ENCODE assay signal across 8 cellular contexts in the genomic region with DNA sequence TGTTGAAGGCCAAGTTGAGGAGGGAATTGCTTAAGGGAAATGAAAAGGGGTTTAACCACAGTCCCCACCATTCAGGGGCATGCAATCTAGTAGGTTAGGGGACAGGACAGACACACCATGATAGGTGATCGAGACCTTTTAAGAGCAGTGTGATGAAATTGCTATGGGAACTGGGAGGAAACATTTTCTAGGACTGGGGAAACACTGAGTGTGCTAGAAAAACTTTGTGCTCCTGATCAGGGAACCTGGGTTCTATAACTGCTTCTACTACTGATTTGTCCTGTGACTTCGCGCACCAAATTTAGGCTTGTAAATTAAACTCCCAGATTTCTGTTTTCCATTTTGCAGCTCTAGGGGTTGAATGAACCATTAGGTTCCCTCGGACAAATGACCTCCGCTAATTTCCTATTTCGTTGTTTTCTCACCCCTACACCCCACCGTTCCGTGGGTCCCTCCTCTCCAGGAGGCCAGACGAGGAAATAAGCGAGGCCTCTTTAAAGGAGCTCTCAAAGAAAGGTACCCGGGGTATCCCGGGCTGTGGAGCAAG. TPM values are rescaled to one million over a fixed set of nuclear protein-coding genes. Genes with fewer than 3 reads are reported as not detected.
DNase-seq lines count a peak whose midpoint lies in the region; ATAC-seq and TF ChIP-seq lines count a peak whose summit lies in the region.

No MANE protein-coding gene starts in this region.

- TF ChIP-seq EP300 in stomach (IDR thresholded peaks at IDR 0.05) = no peak

- peak; percentile 25 for ATAC-seq in HG02973 (IDR thresholded peaks at IDR 0.05; ENCODE audit: unreplicated experiment)
- ATAC-seq in activated T-helper 17 cell treated with anti-CD3 and anti-CD28 coated beads, Interleukin-2, amount 50 U/mL, for 72 hours (replicated peaks) = no peak
- no peak for ATAC-seq in GM19463 (IDR thresholded peaks at IDR 0.05; ENCODE audit: unreplicated experiment)

- no peaks in the 10 kb centered on the region for H3K9me3 Mint-ChIP-seq in activated T-helper 17 cell treated with anti-CD3 and anti-CD28 coated beads, Interleukin-2, amount 50 U/mL, for 72 hours

- peaks cover 14 to 39% (median 30%) of the 10 kb centered on the region in 4 donors for H3K4me1 ChIP-seq in stomach

- peaks cover 17% of the 10 kb centered on the region for H3K4me1 Mint-ChIP-seq in activated T-helper 17 cell treated with anti-CD3 and anti-CD28 coated beads, Interleukin-2, amount 50 U/mL, for 72 hours

- H3K27me3 Mint-ChIP-seq in activated T-helper 17 cell treated with anti-CD3 and anti-CD28 coated beads, Interleukin-2, amount 50 U/mL, for 72 hours = no peaks in the 10 kb centered on the region

- intact Hi-C loops in stomach (cut with DNase I; ENCODE audit: low total_unique reads) = no loop called here

- no peak for TF ChIP-seq CTCF in stomach (IDR thresholded peaks at IDR 0.05)

- peak overlapping the region; percentile 96 for H3K4me3 Mint-ChIP-seq in activated T-helper 17 cell treated with anti-CD3 and anti-CD28 coated beads, Interleukin-2, amount 50 U/mL, for 72 hours

- peak overlapping the region; percentile 77 to 89 (median 82) for H3K27ac ChIP-seq in stomach

- peak overlapping the region; percentile 75 for H3K4me3 ChIP-seq in iPS-18c (ENCODE audit: insufficient read depth, low read depth, low read length)
- peak overlapping the region; percentile 79 to 98 (median 94) for H3K4me3 ChIP-seq in stomach

- peaks cover 25% of the 10 kb centered on the region for H3K36me3 Mint-ChIP-seq in activated T-helper 17 cell treated with anti-CD3 and anti-CD28 coated beads, Interleukin-2, amount 50 U/mL, for 72 hours (ENCODE audit: low read depth)

- no peaks in the 10 kb centered on the region for H3K27me3 ChIP-seq in stomach

- DNase-seq in GF-D8 (lab: John Stamatoyannopoulos, UW) = peak; percentile 11
- no peak for DNase-seq in stomach
- no peak for DNase-seq in effector CD4-positive, alpha-beta T cell
- no peak for DNase-seq in NCI-H526 treated with DMSO at 0.1 percent for 48 hours (lab: John Stamatoyannopoulos, UW)

- TF ChIP-seq POLR2A in stomach (IDR thresholded peaks at IDR 0.05) = no peak

- H3K27ac Mint-ChIP-seq in activated T-helper 17 cell treated with anti-CD3 and anti-CD28 coated beads, Interleukin-2, amount 50 U/mL, for 72 hours = peak overlapping the region; percentile 98

- no peaks in the 10 kb centered on the region for H3K36me3 ChIP-seq in stomach

- H3K9me3 ChIP-seq in iPS-18c (ENCODE audit: control insufficient read depth, insufficient read depth, low read length) (peaks cover 2% of the 10 kb centered on the region), stomach (no peaks in the 10 kb centered on the region)

- 0 to 14% (median 2%) methylated on average over 12 of the region's 12 CpGs for WGBS in stomach, 5 donors

RNA-seq across cellular contexts. Expression of a gene that starts 0.4 kb away (rescaled TPM):
- total RNA-seq in activated T-helper 17 cell treated with anti-CD3 and anti-CD28 coated beads, Interleukin-2, amount 50 U/mL, for 72 hours = 10 to 100 TPM; 14.5 to 18.0 TPM
- 10 to 100 TPM in 4 of 5 donors, 1 to 10 TPM in 1; 7.5 to 51.3 (median 21.1) TPM for total RNA-seq in stomach
- 1 to 10 TPM in 2 of 3 donors, under 1 TPM in 1; 0.76 to 2.2 (median 1.8) TPM for polyA plus RNA-seq in stomach
